Comparison of ENCODE assay signal across 8 cellular contexts in genomic region chr1:64469121-64469520, GRCh38. TPM values are rescaled to one million over a fixed set of nuclear protein-coding genes. Genes with fewer than 3 reads are reported as not detected.
DNase-seq lines count a peak whose midpoint lies in the region; ATAC-seq and TF ChIP-seq lines count a peak whose summit lies in the region.
"Had no signal": no experiment of that assay in that cellular context is flagged by ENCODE, and none has a peak within 500 bp of the region (broad histone marks: within the 10 kb centered on the region; RNA-seq: fewer than 3 reads in every experiment).

No MANE protein-coding gene starts in this region.

- no peak overlapping the region for H3K18ac ChIP-seq in H9 (ENCODE audit: insufficient read length, low read depth, low read length)

- H3K4ac ChIP-seq in H9 (ENCODE audit: low read depth, low read length) = no peak overlapping the region

- no peak overlapping the region for H2AFZ ChIP-seq in H9 (ENCODE audit: low read length)
- no peak overlapping the region for H2AFZ ChIP-seq in parathyroid adenoma

- H3K9ac ChIP-seq in H9 (ENCODE audit: extremely low read depth, insufficient read length, low read length) (no peak overlapping the region), parathyroid adenoma (no peak overlapping the region)

- no peaks in the 10 kb centered on the region for H3K9me3 ChIP-seq in H9 (ENCODE audit: control insufficient read depth, low read depth, low read length)
- no peaks in the 10 kb centered on the region for H3K9me3 ChIP-seq in parathyroid adenoma (ENCODE audit: control insufficient read depth, low read length)

- no peak overlapping the region for H2BK20ac ChIP-seq in H9 (ENCODE audit: low read depth, low read length, poor library complexity, severe bottlenecking)

- H3K27ac ChIP-seq in H9 (ENCODE audit: insufficient read length, low read depth, low read length) (no peak overlapping the region), parathyroid adenoma (no peak overlapping the region)

- no peaks in the 10 kb centered on the region for H3K79me1 ChIP-seq in H9 (ENCODE audit: insufficient read depth, low read depth, low read length, poor library complexity, severe bottlenecking)

- peaks cover 3% of the 10 kb centered on the region; the same call in 1 of the 2 replicates for H3K4me1 ChIP-seq in H9 (ENCODE audit: insufficient read depth, low read length)
- H3K4me1 ChIP-seq in parathyroid adenoma = no peaks in the 10 kb centered on the region

- no peak overlapping the region for H2BK5ac ChIP-seq in H9 (ENCODE audit: insufficient read length, low read length)

- no peak overlapping the region for H4K5ac ChIP-seq in H9 (ENCODE audit: insufficient read length, low read depth, low read length)

- H3K14ac ChIP-seq in H9 (ENCODE audit: insufficient read depth, low read length) = no peak overlapping the region

- no peak overlapping the region for H4K8ac ChIP-seq in H9 (replicated peaks; ENCODE audit: insufficient read length, low read depth, low read length)

- no peak overlapping the region for H3K56ac ChIP-seq in H9 (ENCODE audit: insufficient read length, low read depth, low read length)

- no peak overlapping the region for H3K23ac ChIP-seq in H9 (ENCODE audit: insufficient read length, low read depth, low read length)

- peak overlapping the region; percentile 81 to 99 for H3K4me3 Mint-ChIP-seq in H9

- TF ChIP-seq CTCF in H9 (conservative IDR thresholded peaks at IDR 0.05) (no peak), epithelial cell of esophagus (IDR thresholded peaks at IDR 0.05; ENCODE audit: insufficient read depth, low read depth, low read length, missing control alignments) (no peak), parathyroid adenoma (IDR thresholded peaks at IDR 0.05) (no peak)

- no peak overlapping the region for H2BK12ac ChIP-seq in H9 (ENCODE audit: insufficient read length, low read depth, low read length)

- H3K23me2 ChIP-seq in H9 (ENCODE audit: insufficient read length, low read depth, low read length, poor library complexity, severe bottlenecking) = peaks cover 25% of the 10 kb centered on the region

- no CpG with 5 or more reads among the region's 6 CpGs for WGBS in H9 (ENCODE audit: extremely low coverage, insufficient read length, low lambda C conversion rate)

- H3K36me3 Mint-ChIP-seq in H9 (ENCODE audit: insufficient read depth in 1 of 3, low read depth in 3 of 3) = peaks cover 2 to 7% (median 2%) of the 10 kb centered on the region in 3 experiments

- H4K91ac ChIP-seq in H9 (ENCODE audit: insufficient read length, low read depth, low read length) = no peak overlapping the region

- peaks cover 22 to 23% of the 10 kb centered on the region in 2 experiments for H3K4me1 Mint-ChIP-seq in H9

- no peak overlapping the region for H2AK5ac ChIP-seq in H9 (ENCODE audit: insufficient read length, low read length)

- peaks cover 3% of the 10 kb centered on the region; the same call in 1 of the 2 replicates for H3K79me2 ChIP-seq in H9 (ENCODE audit: insufficient read depth, low read length)
- peaks cover 4% of the 10 kb centered on the region for H3K79me2 ChIP-seq in parathyroid adenoma

- H3K27me3 ChIP-seq in H9 (ENCODE audit: insufficient read depth, low read length) (peaks cover 5% of the 10 kb centered on the region; the same call in 1 of the 2 replicates), parathyroid adenoma (ENCODE audit: control insufficient read depth, insufficient read depth, low read length) (no peaks in the 10 kb centered on the region)

- no peak overlapping the region for H3T11ph ChIP-seq in H9 (ENCODE audit: low read length)

- peaks cover 32% of the 10 kb centered on the region for H3K27me3 Mint-ChIP-seq in H9 (ENCODE audit: low read depth)

- no peaks in the 10 kb centered on the region for H3K36me3 ChIP-seq in parathyroid adenoma (ENCODE audit: control insufficient read depth, insufficient read depth, low read length)

- peak; percentile 50 for DNase-seq in H9
- peak; percentile 71 for DNase-seq in NCI-H69 (lab: John Stamatoyannopoulos, UW)
- peak; percentile 31 for DNase-seq in epithelial cell of esophagus (ENCODE audit: low read depth)
- no peak for DNase-seq in DMS79 treated with DMSO at 0.1 percent for 48 hours (lab: John Stamatoyannopoulos, UW)
- DNase-seq in COLO829 (ENCODE audit: low spot score) = no peak
- DNase-seq: stimulated activated CD4-positive, alpha-beta T cell treated with anti-CD3 and anti-CD28 coated beads, Interleukin-2, amount 100 ng/mL, for 24 hours had no signal

- H3K9me3 Mint-ChIP-seq in H9 = peaks cover 3 to 5% of the 10 kb centered on the region in 2 experiments; a peak in 3 of 5 replicates

- no peak overlapping the region for H2BK15ac ChIP-seq in H9 (ENCODE audit: low read depth, low read length)

- H3K4me3 ChIP-seq in epithelial cell of esophagus (ENCODE audit: low read length) (no peak overlapping the region), parathyroid adenoma (ENCODE audit: low read depth, low read length) (peak overlapping the region; percentile 61)

- no peak overlapping the region for H2BK120ac ChIP-seq in H9 (ENCODE audit: low read depth, low read length, poor library complexity, severe bottlenecking)

- H3K4me2 ChIP-seq in H9 (ENCODE audit: insufficient read depth, insufficient read length, low read length) (peak overlapping the region; percentile 88), parathyroid adenoma (ENCODE audit: low read length) (peak overlapping the region; percentile 82)

- no peak for ATAC-seq in HG02938 (IDR thresholded peaks at IDR 0.05; ENCODE audit: unreplicated experiment)

- no peaks in the 10 kb centered on the region for H4K20me1 ChIP-seq in H9 (ENCODE audit: control insufficient read depth, insufficient read depth, insufficient read length)

- H3K27ac Mint-ChIP-seq in H9 = no peak overlapping the region

RNA-seq across cellular contexts. Expression of gene CACHD1, which starts 0.8 kb away (rescaled TPM):
- total RNA-seq in H9 (2021) = 89.5 and 94.2 TPM in 2 replicates

Comparison
In these comparisons a context has a peak if more than half of its experiments do, and no peak if none do; other contexts are left out.
1. DNase-seq: peak in H9 (single experiment), NCI-H69 (single experiment) and epithelial cell of esophagus (single experiment); none in DMS79 treated with DMSO at 0.1 percent for 48 hours (single experiment) and COLO829 (single experiment).